In the genomic region with DNA sequence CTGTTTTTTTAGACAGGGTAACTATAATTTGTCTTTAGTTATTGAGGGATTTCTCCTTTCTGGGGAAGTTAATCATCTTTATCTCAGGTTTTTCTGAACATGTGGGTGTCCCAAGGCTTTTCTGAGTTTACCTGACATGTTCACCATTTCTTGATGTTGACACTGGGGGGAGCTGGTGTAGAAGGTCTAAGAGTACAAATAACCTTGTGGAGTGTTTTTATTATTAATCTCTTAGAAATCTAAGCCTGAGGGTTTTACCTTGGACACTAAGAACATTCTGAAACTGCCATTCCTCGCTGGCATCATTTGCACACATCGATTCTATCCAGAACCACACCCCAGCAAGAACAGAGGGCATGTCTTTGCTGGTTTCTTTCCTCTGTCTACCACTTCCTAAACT, we compare ENCODE assay signal across 9 cellular contexts. TPM values are rescaled to one million over a fixed set of nuclear protein-coding genes. Genes with fewer than 3 reads are reported as not detected.
DNase-seq lines count a peak whose midpoint lies in the region; ATAC-seq and TF ChIP-seq lines count a peak whose summit lies in the region.
"Had no signal": no experiment of that assay in that cellular context is flagged by ENCODE, and none has a peak within 500 bp of the region (broad histone marks: within the 10 kb centered on the region; RNA-seq: fewer than 3 reads in every experiment).

No MANE protein-coding gene starts in this region.

- H3K4me3 Mint-ChIP-seq in effector memory CD8-positive, alpha-beta T cell = no peak overlapping the region
- H3K4me3 Mint-ChIP-seq: dendritic cell treated with granulocyte-macrophage colony-stimulating factor and Interleukin-4, amounts not matched to agents 40 ng/mL and 50 ng/mL, for 4 days had no signal

- H2AFZ ChIP-seq in MM.1S (ENCODE audit: low read length) (no peak overlapping the region), parathyroid adenoma (no peak overlapping the region)

- peak; percentile 29 for ATAC-seq in effector memory CD8-positive, alpha-beta T cell (replicated peaks)
- no peak for ATAC-seq in GM18502 (IDR thresholded peaks at IDR 0.05; ENCODE audit: poor library complexity, unreplicated experiment)

- H3K4me1 ChIP-seq in MM.1S (ENCODE audit: low read length) (no peaks in the 10 kb centered on the region), parathyroid adenoma (peaks cover 4% of the 10 kb centered on the region), thyroid gland (peaks cover 0 to 5% of the 10 kb centered on the region in 2 donors)

- no peaks in the 10 kb centered on the region for H3F3A ChIP-seq in MM.1S (ENCODE audit: insufficient read depth, low read length)

- H3K4me1 Mint-ChIP-seq in effector memory CD8-positive, alpha-beta T cell (ENCODE audit: low read depth in 2 of 2) = peaks cover 0 to 1% of the 10 kb centered on the region in 2 donors

- TF ChIP-seq CTCF in GM10266 (IDR thresholded peaks at IDR 0.05; ENCODE audit: control insufficient read depth, insufficient read depth, low read depth, missing control alignments) (peak; percentile 50), MM.1S (IDR thresholded peaks at IDR 0.05; ENCODE audit: low read length) (peak; percentile 45), parathyroid adenoma (IDR thresholded peaks at IDR 0.05) (peak; percentile 41), thyroid gland (IDR thresholded peaks at IDR 0.05) (peak in 2 of 6 experiments; percentile 28 to 34)

- H3K4me3 ChIP-seq in MM.1S (ENCODE audit: low read length) = no peak overlapping the region
- no peak overlapping the region for H3K4me3 ChIP-seq in parathyroid adenoma (ENCODE audit: low read depth, low read length)
- H3K4me3 ChIP-seq in thyroid gland (replicated peaks in 1 of 3) = no peak overlapping the region
- H3K4me3 ChIP-seq: SJSA1 had no signal

- peaks cover 20% of the 10 kb centered on the region for H4K20me1 ChIP-seq in MM.1S (ENCODE audit: insufficient read depth, low read length)

- no peak for DNase-seq in GM10266 (ENCODE audit: extremely low spot score)
- DNase-seq in MM.1S = peak; percentile 36
- no peak for DNase-seq in effector memory CD8-positive, alpha-beta T cell
- DNase-seq in thyroid gland = no peak
- DNase-seq in activated CD4-positive, alpha-beta T cell treated with anti-CD3 and anti-CD28 coated beads for 48 hours = no peak

- no peak for TF ChIP-seq POLR2A in thyroid gland (IDR thresholded peaks at IDR 0.05)

- 86 to 91% methylated on average over 2 of the region's 2 CpGs for WGBS in thyroid gland, 2 donors

- H3K27me3 ChIP-seq in MM.1S (replicated peaks; ENCODE audit: insufficient read depth, low read length) (no peaks in the 10 kb centered on the region), parathyroid adenoma (ENCODE audit: control insufficient read depth, insufficient read depth, low read length) (no peaks in the 10 kb centered on the region), thyroid gland (no peaks in the 10 kb centered on the region)
- H3K27me3 ChIP-seq: SJSA1 had no signal

- H3K27ac ChIP-seq in MM.1S (ENCODE audit: low read length) (no peak overlapping the region), parathyroid adenoma (peak overlapping the region; percentile 56), thyroid gland (no peak overlapping the region)
- H3K27ac ChIP-seq: SJSA1 had no signal

- peaks cover 3% of the 10 kb centered on the region for H3K36me3 Mint-ChIP-seq in effector memory CD8-positive, alpha-beta T cell (ENCODE audit: insufficient read depth)

- no peak overlapping the region for H3K9ac ChIP-seq in MM.1S (ENCODE audit: low read length)
- H3K9ac ChIP-seq in parathyroid adenoma = no peak overlapping the region

- no peaks in the 10 kb centered on the region for H3K9me3 Mint-ChIP-seq in effector memory CD8-positive, alpha-beta T cell
- H3K9me3 Mint-ChIP-seq: dendritic cell treated with granulocyte-macrophage colony-stimulating factor and Interleukin-4, amounts not matched to agents 40 ng/mL and 50 ng/mL, for 4 days had no signal

- peaks cover 95% of the 10 kb centered on the region for H3K79me2 ChIP-seq in MM.1S (ENCODE audit: low read length)
- peaks cover 14% of the 10 kb centered on the region for H3K79me2 ChIP-seq in parathyroid adenoma

- no peak overlapping the region for H3K4me2 ChIP-seq in MM.1S (ENCODE audit: low read depth, low read length)
- no peak overlapping the region for H3K4me2 ChIP-seq in parathyroid adenoma (ENCODE audit: low read length)

- no peaks in the 10 kb centered on the region for H3K27me3 Mint-ChIP-seq in effector memory CD8-positive, alpha-beta T cell
- H3K27me3 Mint-ChIP-seq: dendritic cell treated with granulocyte-macrophage colony-stimulating factor and Interleukin-4, amounts not matched to agents 40 ng/mL and 50 ng/mL, for 4 days had no signal

- intact Hi-C loops in thyroid gland (cut with DNase I) = no loop called here

- no peaks in the 10 kb centered on the region for H3K9me3 ChIP-seq in MM.1S (replicated peaks; ENCODE audit: insufficient read depth, low read length)
- H3K9me3 ChIP-seq in parathyroid adenoma (ENCODE audit: control insufficient read depth, low read length) = no peaks in the 10 kb centered on the region
- no peaks in the 10 kb centered on the region for H3K9me3 ChIP-seq in thyroid gland
- H3K9me3 ChIP-seq: SJSA1 had no signal

- H3K9me2 ChIP-seq in MM.1S (replicated peaks; ENCODE audit: insufficient read depth, low read length) = no peaks in the 10 kb centered on the region

- H3K27ac Mint-ChIP-seq in effector memory CD8-positive, alpha-beta T cell = peak overlapping the region in 1 of 2 donors; percentile 45
- H3K27ac Mint-ChIP-seq: dendritic cell treated with granulocyte-macrophage colony-stimulating factor and Interleukin-4, amounts not matched to agents 40 ng/mL and 50 ng/mL, for 4 days had no signal

- peaks cover 18% of the 10 kb centered on the region for H3K36me3 ChIP-seq in MM.1S (replicated peaks; ENCODE audit: insufficient read depth, low read length)
- no peaks in the 10 kb centered on the region for H3K36me3 ChIP-seq in parathyroid adenoma (ENCODE audit: control insufficient read depth, insufficient read depth, low read length)
- peaks cover 21 to 46% of the 10 kb centered on the region in 2 donors for H3K36me3 ChIP-seq in thyroid gland

RNA-seq across cellular contexts. Expression of gene C11orf91, which starts 15.6 kb away (rescaled TPM):
- not detected for total RNA-seq in thyroid gland
- total RNA-seq: SJSA1 had no signal

RNA-seq across cellular contexts. Expression of gene CD59, which starts 20.0 kb away (rescaled TPM):
- 100 to 1,000 TPM; 367 to 562 (median 504) TPM for total RNA-seq in thyroid gland

RNA-seq across cellular contexts. Expression of gene FBXO3, which starts 58.1 kb away (rescaled TPM):
- 10 to 100 TPM; 55.8 to 82.0 (median 57.7) TPM for total RNA-seq in thyroid gland
